In genomic region chr6:2875840-2876207, GRCh38 we compare ENCODE assay signal across 8 cellular contexts. TPM values are rescaled to one million over a fixed set of nuclear protein-coding genes. Genes with fewer than 3 reads are reported as not detected.
A peak's percentile ranks its signal among the peaks of the same experiment; 100 is the strongest.
DNase-seq lines count a peak whose midpoint lies in the region; ATAC-seq, FAIRE-seq and TF ChIP-seq lines count a peak whose summit lies in the region.

No MANE protein-coding gene starts in this region.

- H3K4me1 ChIP-seq in neuronal stem cell (ENCODE audit: control insufficient read depth in 2 of 2, insufficient read depth in 1 of 2, low read depth in 1 of 2, low read length in 2 of 2), result peaks cover 10 to 16% of the 10 kb centered on the region in 2 donors

- peak overlapping the region; percentile 37 for H2BK120ac ChIP-seq in neuronal stem cell (ENCODE audit: low read depth, low read length)

- H3K4me3 Mint-ChIP-seq in CD14-positive monocyte, result peak overlapping the region; percentile 83 to 89

- peaks cover 64% of the 10 kb centered on the region for H3K4me1 Mint-ChIP-seq in CD14-positive monocyte

- no peak overlapping the region for H3K14ac ChIP-seq in neuronal stem cell (ENCODE audit: low read length)

- H2AK5ac ChIP-seq in neuronal stem cell (ENCODE audit: low read depth, low read length), result no peak overlapping the region

- H3K36me3 ChIP-seq in neuronal stem cell (replicated peaks in 1 of 2; ENCODE audit: control insufficient read depth in 2 of 2, insufficient read depth in 2 of 2, low read length in 2 of 2), result no peaks in the 10 kb centered on the region
- no peaks in the 10 kb centered on the region for H3K36me3 ChIP-seq in WERI-Rb-1

- H3K4ac ChIP-seq in neuronal stem cell (ENCODE audit: low read length), result peak overlapping the region; percentile 41

- peaks cover 6 to 16% of the 10 kb centered on the region in 2 donors for H3K36me3 Mint-ChIP-seq in CD14-positive monocyte

- no peak for DNase-seq in CD14-positive monocyte (ENCODE audit: low spot score)
- DNase-seq in HL-60 (ENCODE audit: low read depth in 1 of 2, low spot score in 1 of 2), result peak; percentile 37 to 39
- peak; percentile 25 for DNase-seq in activated gamma-delta T cell (lab: John Stamatoyannopoulos, UW)
- DNase-seq in frontal cortex (ENCODE audit: low spot score in 2 of 2), result peak; percentile 57 to 64
- DNase-seq in neuronal stem cell (ENCODE audit: low spot score), result no peak
- no peak for DNase-seq in WERI-Rb-1
- no peak for DNase-seq in HuH-7.5 (ENCODE audit: low spot score)

- H3K4me3 ChIP-seq in HL-60 (replicated peaks; ENCODE audit: insufficient read depth, low read length), result peak overlapping the region; percentile 48
- peak overlapping the region; percentile 38 to 76 for H3K4me3 ChIP-seq in neuronal stem cell (ENCODE audit: low read length in 2 of 2)
- no peak overlapping the region for H3K4me3 ChIP-seq in WERI-Rb-1 (ENCODE audit: low read depth, low read length)

- peak overlapping the region; percentile 77 for H2AFZ ChIP-seq in neuronal stem cell (ENCODE audit: low read length)

- H3K27me3 ChIP-seq in HL-60 (ENCODE audit: insufficient read depth, poor library complexity, severe bottlenecking) (peaks cover 3% of the 10 kb centered on the region), neuronal stem cell (ENCODE audit: control insufficient read depth in 3 of 3, insufficient read depth in 3 of 3, low read depth in 1 of 3, low read length in 3 of 3) (peaks cover 0 to 18% (median 6%) of the 10 kb centered on the region in 3 experiments), WERI-Rb-1 (ENCODE audit: insufficient read depth, low read depth, severe bottlenecking) (no peaks in the 10 kb centered on the region)

- no peak overlapping the region for H2BK5ac ChIP-seq in neuronal stem cell (ENCODE audit: low read length)

- peaks cover 0 to 13% (median 8%) of the 10 kb centered on the region in 7 donors for H3K9me3 Mint-ChIP-seq in CD14-positive monocyte

- WGBS in neuronal stem cell (ENCODE audit: extremely low coverage in 2 of 2, insufficient read length in 2 of 2, insufficient replicate concordance in 1 of 2), 2 donors, result no CpG with 5 or more reads among the region's 32 CpGs

- H3K18ac ChIP-seq in neuronal stem cell (ENCODE audit: low read length), result peak overlapping the region; percentile 96

- TF ChIP-seq CTCF in CD14-positive monocyte (IDR thresholded peaks at IDR 0.05), result no peak
- TF ChIP-seq CTCF in HL-60 (IDR thresholded peaks at IDR 0.05; ENCODE audit: insufficient read depth, low read length), result no peak
- TF ChIP-seq CTCF in WERI-Rb-1 (IDR thresholded peaks at IDR 0.05; ENCODE audit: low read depth, low read length), result no peak

- peak overlapping the region; percentile 88 to 98 (median 93) for H3K27ac Mint-ChIP-seq in CD14-positive monocyte

- FAIRE-seq in frontal cortex (lab: Jason Lieb, UNC), result no peak

- no peak overlapping the region for H2BK12ac ChIP-seq in neuronal stem cell (ENCODE audit: low read length)

- H3K9me3 ChIP-seq in neuronal stem cell (replicated peaks in 1 of 2; ENCODE audit: control insufficient read depth in 2 of 2, insufficient read depth in 1 of 2, low read depth in 1 of 2, low read length in 2 of 2) (no peaks in the 10 kb centered on the region), WERI-Rb-1 (ENCODE audit: severe bottlenecking) (peaks cover 3% of the 10 kb centered on the region)

- H4K91ac ChIP-seq in neuronal stem cell (ENCODE audit: low read depth, low read length, poor library complexity), result no peak overlapping the region

- H3K27ac ChIP-seq in HL-60 (replicated peaks) (peak overlapping the region; percentile 63), neuronal stem cell (replicated peaks; ENCODE audit: low read length) (no peak overlapping the region), WERI-Rb-1 (no peak overlapping the region)

- peak overlapping the region; percentile 52 for H3K9ac ChIP-seq in neuronal stem cell (ENCODE audit: low read depth, low read length, poor library complexity)

- no peaks in the 10 kb centered on the region for H3K79me1 ChIP-seq in neuronal stem cell (ENCODE audit: low read depth, low read length)

- no peak overlapping the region for H4K8ac ChIP-seq in neuronal stem cell (ENCODE audit: low read depth, low read length)

- intact Hi-C loops in CD14-positive monocyte (cut with micrococcal nuclease), result no loop called here

- H2BK15ac ChIP-seq in neuronal stem cell (ENCODE audit: low read length), result peak overlapping the region; percentile 44

- ATAC-seq in HG03565 (IDR thresholded peaks at IDR 0.05; ENCODE audit: unreplicated experiment), result no peak

- peaks cover 1 to 10% (median 5%) of the 10 kb centered on the region in 3 donors for H3K27me3 Mint-ChIP-seq in CD14-positive monocyte (ENCODE audit: low read depth in 3 of 3)

- H3K4me2 ChIP-seq in neuronal stem cell (ENCODE audit: insufficient read depth, low read length, poor library complexity, severe bottlenecking), result peak overlapping the region; percentile 89

- H3K23ac ChIP-seq in neuronal stem cell (ENCODE audit: low read depth, low read length, poor library complexity), result no peak overlapping the region

RNA-seq across cellular contexts. Expression of gene SERPINB9, which starts 27.3 kb away (rescaled TPM):
- 10 to 100 TPM; 34.3 to 77.7 TPM for polyA plus RNA-seq in CD14-positive monocyte
- total RNA-seq in frontal cortex, result 6.5 TPM
- 0.96 TPM for polyA plus RNA-seq in neuronal stem cell (2013, experiment 1 of 2)
- polyA plus RNA-seq in neuronal stem cell (2013, experiment 2 of 2), result 1.1 TPM

RNA-seq across cellular contexts. Expression of gene SERPINB1, which starts 34.2 kb away (rescaled TPM):
- polyA plus RNA-seq in CD14-positive monocyte, result 100 to 1,000 TPM; 306 to 307 TPM
- 3.3 TPM for total RNA-seq in frontal cortex
- polyA plus RNA-seq in neuronal stem cell (2013, experiment 1 of 2), result 13.3 TPM
- polyA plus RNA-seq in neuronal stem cell (2013, experiment 2 of 2), result 14.7 TPM

Comparison
In these comparisons a context has a peak if more than half of its experiments do, and no peak if none do; other contexts are left out.
1. DNase-seq: peak in HL-60 (2 of 2), activated gamma-delta T cell (single experiment) and frontal cortex (2 of 2); none in CD14-positive monocyte (single experiment), neuronal stem cell (single experiment), WERI-Rb-1 (single experiment) and HuH-7.5 (single experiment).